ENCODE assay signal across 8 cellular contexts in the genomic region with DNA sequence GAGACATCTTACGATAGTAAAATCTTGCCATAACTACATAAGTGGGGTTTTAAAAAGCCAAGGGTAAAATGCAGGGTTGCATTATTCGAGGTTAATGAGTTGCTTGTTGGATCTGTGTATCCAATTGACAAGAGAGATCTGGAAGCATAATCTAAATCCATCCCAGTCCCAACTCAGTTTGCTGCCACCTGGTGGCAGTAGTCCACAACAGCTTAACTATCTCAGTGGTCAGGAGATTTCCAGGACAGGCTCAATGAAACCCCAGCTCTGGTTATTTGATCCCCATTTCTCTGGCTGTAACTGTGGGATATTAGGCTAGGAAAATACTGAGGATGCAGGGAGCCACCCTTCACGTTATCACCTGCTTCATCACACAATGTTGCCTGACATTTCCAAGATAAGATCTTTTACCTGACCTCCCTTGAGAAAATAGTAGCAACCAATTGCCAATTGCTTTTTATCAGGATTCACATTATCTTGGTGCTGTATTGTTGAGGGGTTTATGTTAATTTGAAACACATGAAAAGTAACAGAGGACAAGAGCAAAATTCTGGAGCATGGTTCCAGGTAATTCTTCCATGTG.
DNase-seq lines count a peak whose midpoint lies in the region; ATAC-seq and TF ChIP-seq lines count a peak whose summit lies in the region.

No MANE protein-coding gene starts in this region.

- no peaks in the 10 kb centered on the region for H3K27me3 Mint-ChIP-seq in activated T-helper 17 cell treated with anti-CD3 and anti-CD28 coated beads, Interleukin-2, amount 50 U/mL, for 72 hours

- no peak for TF ChIP-seq EP300 in upper lobe of left lung (IDR thresholded peaks at IDR 0.05)

- H3K4me3 Mint-ChIP-seq in activated T-helper 17 cell treated with anti-CD3 and anti-CD28 coated beads, Interleukin-2, amount 50 U/mL, for 72 hours: peak overlapping the region; percentile 12

- peaks cover 0 to 12% (median 6%) of the 10 kb centered on the region in 4 donors for H3K4me1 ChIP-seq in upper lobe of left lung

- TF ChIP-seq POLR2A in upper lobe of left lung (IDR thresholded peaks at IDR 0.05): no peak

- no peak overlapping the region for H3K27ac Mint-ChIP-seq in activated T-helper 17 cell treated with anti-CD3 and anti-CD28 coated beads, Interleukin-2, amount 50 U/mL, for 72 hours

- H3K9me3 Mint-ChIP-seq in activated T-helper 17 cell treated with anti-CD3 and anti-CD28 coated beads, Interleukin-2, amount 50 U/mL, for 72 hours: peaks cover 4% of the 10 kb centered on the region

- no peaks in the 10 kb centered on the region for H3K27me3 ChIP-seq in upper lobe of left lung

- peaks cover 44% of the 10 kb centered on the region for H3K4me1 Mint-ChIP-seq in activated T-helper 17 cell treated with anti-CD3 and anti-CD28 coated beads, Interleukin-2, amount 50 U/mL, for 72 hours

- peak; percentile 86 for TF ChIP-seq CTCF in GM12865 (IDR thresholded peaks at IDR 0.05; ENCODE audit: insufficient read depth, low read depth, low read length, missing control alignments)
- TF ChIP-seq CTCF in foreskin fibroblast (IDR thresholded peaks at IDR 0.05; ENCODE audit: low read depth, low read length): peak; percentile 92
- TF ChIP-seq CTCF in upper lobe of left lung (IDR thresholded peaks at IDR 0.05): peak; percentile 54 to 83 (median 70)

- no peak overlapping the region for H3K27ac ChIP-seq in upper lobe of left lung

- H3K4me3 ChIP-seq in GM12865 (ENCODE audit: low read depth, low read length) (no peak overlapping the region), foreskin fibroblast (ENCODE audit: low read depth in 1 of 2, low read length in 2 of 2) (no peak overlapping the region), upper lobe of left lung (no peak overlapping the region)

- H3K9me3 ChIP-seq in upper lobe of left lung: no peaks in the 10 kb centered on the region

- ATAC-seq in HG03571 (IDR thresholded peaks at IDR 0.05; ENCODE audit: unreplicated experiment): peak; percentile 28
- no peak for ATAC-seq in activated T-helper 17 cell treated with anti-CD3 and anti-CD28 coated beads, Interleukin-2, amount 50 U/mL, for 72 hours (replicated peaks)
- ATAC-seq in upper lobe of left lung (ENCODE audit: low FRiP score in 2 of 2): peak in 1 of 2 donors; percentile 80

- WGBS in upper lobe of left lung, 2 donors: 13 to 22% methylated on average over 3 of the region's 3 CpGs

- no peaks in the 10 kb centered on the region for H3K36me3 Mint-ChIP-seq in activated T-helper 17 cell treated with anti-CD3 and anti-CD28 coated beads, Interleukin-2, amount 50 U/mL, for 72 hours (ENCODE audit: low read depth)

- peak; percentile 14 for DNase-seq in 8988T
- DNase-seq in GM12865 (ENCODE audit: low read depth): peak; percentile 70
- DNase-seq in OCI-M1 (lab: John Stamatoyannopoulos, UW): peak; percentile 71
- peak; percentile 57 to 88 for DNase-seq in foreskin fibroblast
- DNase-seq in nucleus accumbens (lab: John Stamatoyannopoulos, UW): peak in 43 of 56 donors; percentile 2 to 76 (median 31)
- DNase-seq in upper lobe of left lung: peak in 1 of 2 donors; percentile 59

- no peaks in the 10 kb centered on the region for H3K36me3 ChIP-seq in upper lobe of left lung
